20 cellular contexts compared by ENCODE assay signal in the genomic region with DNA sequence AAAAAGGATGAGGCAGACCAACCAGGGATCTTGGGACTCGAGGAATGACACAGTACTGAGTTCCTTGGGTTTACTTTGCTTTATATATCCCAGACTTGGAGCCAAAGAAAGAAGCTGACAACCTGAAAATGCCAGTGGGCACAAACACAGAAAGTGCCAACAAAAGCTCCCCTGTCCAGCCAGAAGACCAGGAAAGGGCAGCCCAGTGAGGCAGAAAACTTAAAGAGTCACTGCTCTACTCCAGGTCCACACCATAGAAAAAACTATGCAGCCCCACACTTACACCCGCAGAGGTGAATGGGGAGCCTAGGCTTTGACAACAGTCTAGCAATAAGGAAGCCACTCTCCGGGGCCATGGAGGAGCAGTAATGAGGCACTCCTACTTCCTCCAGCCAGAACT.
"Had no signal": no experiment of that assay in that cellular context is flagged by ENCODE, and none has a peak within 500 bp of the region (broad histone marks: within the 10 kb centered on the region; RNA-seq: fewer than 3 reads in every experiment).

No MANE protein-coding gene starts in this region.

- H3K27ac Mint-ChIP-seq: activated CD4-positive, alpha-beta T cell treated with anti-CD3 and anti-CD28 coated beads for 36 hours; activated naive CD4-positive, alpha-beta T cell treated with anti-CD3 and anti-CD28 coated beads, Interleukin-2, amount 50 U/mL, for 72 hours; activated T-cell treated with anti-CD3 and anti-CD28 coated beads, Interleukin-2, amount 50 U/mL, for 24 hours; activated T-helper 17 cell treated with anti-CD3 and anti-CD28 coated beads, Interleukin-2, amount 50 U/mL, for 72 hours had no signal

- H3K4me1 ChIP-seq: gastrocnemius medialis, uterus had no signal

- H3K27me3 Mint-ChIP-seq: activated CD4-positive, alpha-beta T cell treated with anti-CD3 and anti-CD28 coated beads for 36 hours; activated T-cell treated with anti-CD3 and anti-CD28 coated beads, Interleukin-2, amount 50 U/mL, for 24 hours; activated T-helper 17 cell treated with anti-CD3 and anti-CD28 coated beads, Interleukin-2, amount 50 U/mL, for 72 hours; central memory CD8-positive, alpha-beta T cell; naive B cell had no signal

- H3K36me3 ChIP-seq: gastrocnemius medialis, uterus had no signal

- H3K9me3 Mint-ChIP-seq: activated naive CD4-positive, alpha-beta T cell treated with anti-CD3 and anti-CD28 coated beads, Interleukin-2, amount 50 U/mL, for 72 hours; activated T-cell treated with anti-CD3 and anti-CD28 coated beads, Interleukin-2, amount 50 U/mL, for 24 hours; activated T-helper 17 cell treated with anti-CD3 and anti-CD28 coated beads, Interleukin-2, amount 50 U/mL, for 72 hours; central memory CD8-positive, alpha-beta T cell had no signal

- H3K9me3 ChIP-seq: gastrocnemius medialis, tibial nerve, uterus had no signal

- DNase-seq: activated CD4-positive, alpha-beta T cell treated with anti-CD3 and anti-CD28 coated beads for 36 hours; activated CD4-positive, alpha-beta T cell treated with anti-CD3 and anti-CD28 coated beads, Interleukin-2, amount 50 U/mL, for 4 hours; activated CD8-positive, alpha-beta memory T cell treated with anti-CD3 and anti-CD28 coated beads for 24 hours; activated CD8-positive, alpha-beta memory T cell treated with anti-CD3 and anti-CD28 coated beads, Interleukin-2, amount 50 U/mL, for 4 hours; activated T-cell treated with anti-CD3 and anti-CD28 coated beads, Interleukin-2, amount 50 U/mL, for 24 hours; effector memory CD4-positive, alpha-beta T cell; gastrocnemius medialis; hippocampal formation; naive B cell; occipital lobe; stimulated activated CD4-positive, alpha-beta T cell treated with anti-CD3 and anti-CD28 coated beads, Interleukin-4, amount 100 ng/mL, for 24 hours; stimulated activated naive CD8-positive, alpha-beta T cell treated with anti-CD3 and anti-CD28 coated beads, Interleukin-15, Interleukin-2, amounts not matched to agents 100 U/mL and 50 U/mL, for 24 hours; substantia nigra; T-helper 1 cell; uterus had no signal

- H3K4me3 ChIP-seq: gastrocnemius medialis, tibial nerve, uterus had no signal

- H3K27ac ChIP-seq: gastrocnemius medialis, tibial nerve, uterus had no signal

- ATAC-seq: activated CD4-positive, alpha-beta T cell treated with anti-CD3 and anti-CD28 coated beads for 36 hours; activated naive CD4-positive, alpha-beta T cell treated with anti-CD3 and anti-CD28 coated beads, Interleukin-2, amount 50 U/mL, for 72 hours; activated T-helper 17 cell treated with anti-CD3 and anti-CD28 coated beads, Interleukin-2, amount 50 U/mL, for 72 hours; esophagus mucosa; gastrocnemius medialis; stimulated activated naive CD8-positive, alpha-beta T cell treated with anti-CD3 and anti-CD28 coated beads, Interleukin-15, Interleukin-2, amounts not matched to agents 100 U/mL and 50 U/mL, for 24 hours had no signal

- H3K4me3 Mint-ChIP-seq: activated CD4-positive, alpha-beta T cell treated with anti-CD3 and anti-CD28 coated beads for 36 hours; activated T-cell treated with anti-CD3 and anti-CD28 coated beads, Interleukin-2, amount 50 U/mL, for 24 hours; activated T-helper 17 cell treated with anti-CD3 and anti-CD28 coated beads, Interleukin-2, amount 50 U/mL, for 72 hours; central memory CD8-positive, alpha-beta T cell; naive B cell had no signal

- H3K27me3 ChIP-seq: gastrocnemius medialis, tibial nerve, uterus had no signal
